Comparison of ENCODE assay signal across 8 cellular contexts in the genomic region with DNA sequence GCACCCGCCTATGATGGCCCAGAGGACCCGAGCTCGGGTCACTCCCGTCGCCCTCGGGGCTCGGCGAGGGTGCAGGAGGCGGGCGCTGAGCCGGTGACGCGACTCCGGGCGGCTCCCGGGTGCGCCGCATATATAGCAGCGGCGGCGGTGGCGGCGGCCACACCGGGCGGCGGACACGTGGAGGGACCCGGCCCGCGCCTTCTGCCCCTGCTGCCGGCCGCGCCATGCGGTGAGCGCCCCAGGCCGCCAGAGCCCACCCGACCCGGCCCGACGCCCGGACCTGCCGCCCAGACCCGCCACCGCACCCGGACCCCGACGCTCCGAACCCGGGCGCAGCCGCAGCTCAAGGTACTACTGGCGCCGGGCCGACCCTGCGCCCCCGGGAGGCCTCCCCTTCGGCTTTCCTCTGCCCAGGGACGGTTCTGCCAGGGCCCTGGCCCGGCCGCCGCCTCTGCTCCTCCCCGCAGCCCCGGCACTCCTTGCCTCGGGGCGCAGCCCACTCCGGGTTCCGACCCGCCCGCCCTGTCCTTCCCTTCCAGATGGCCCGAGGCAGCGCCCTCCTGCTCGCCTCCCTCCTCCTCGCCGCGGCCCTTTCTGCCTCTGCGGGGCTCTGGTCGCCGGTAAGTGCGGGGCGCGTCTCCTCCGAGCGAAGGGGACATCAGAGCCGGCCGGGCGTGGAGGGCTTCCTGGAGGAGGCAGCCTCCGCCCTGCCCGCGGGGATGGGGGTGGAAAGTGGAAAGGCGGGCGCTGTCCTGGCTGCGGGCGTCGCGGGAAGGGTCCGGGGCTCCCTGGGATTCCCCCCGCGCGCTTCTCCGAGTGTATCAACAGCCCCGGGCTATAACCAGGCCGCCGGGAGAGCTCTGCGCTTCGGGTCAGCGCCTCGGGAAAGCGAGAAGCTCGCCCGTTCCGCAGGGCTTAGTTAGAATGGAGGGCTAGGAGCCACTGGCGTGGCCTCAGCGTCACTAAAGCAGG. TPM values are rescaled to one million over a fixed set of nuclear protein-coding genes. Genes with fewer than 3 reads are reported as not detected.
DNase-seq lines count a peak whose midpoint lies in the region; ATAC-seq, FAIRE-seq and TF ChIP-seq lines count a peak whose summit lies in the region.

Gene GAL (plus strand): TSS at position 160 of the 972 bp plus-strand sequence. CDS start 380 bp downstream, at position 540.

- peak within 1 kb of the TSS; percentile 68 to 77 for H3K4me3 Mint-ChIP-seq in H9

- peaks cover 0 to 39% (median 27%) of the 10 kb centered on the region in 3 experiments for H3K36me3 Mint-ChIP-seq in H9 (ENCODE audit: insufficient read depth in 1 of 3, low read depth in 3 of 3)

- no peaks in the 10 kb centered on the region for H3K9me3 Mint-ChIP-seq in H9

- H3K27me3 ChIP-seq in A673 (replicated peaks; ENCODE audit: insufficient read depth, low read depth, low read length, poor library complexity) (peaks cover 31% of the 10 kb centered on the region), H9 (ENCODE audit: insufficient read depth, low read length) (peaks cover 18% of the 10 kb centered on the region; the same call in 1 of the 2 replicates), GM12878 (replicated peaks in 1 of 2; ENCODE audit: control insufficient read depth in 2 of 2, insufficient read depth in 2 of 2, low read length in 1 of 2) (peaks cover 11 to 24% of the 10 kb centered on the region in 2 experiments)

- no peaks in the 10 kb centered on the region for H3K79me2 ChIP-seq in H9 (ENCODE audit: insufficient read depth, low read length)
- H3K79me2 ChIP-seq in GM12878 (ENCODE audit: control insufficient read depth, insufficient read depth, low read length) = no peaks in the 10 kb centered on the region

- H3K36me3 ChIP-seq in A673 (ENCODE audit: insufficient read depth, low read length, poor library complexity, severe bottlenecking) (no peaks in the 10 kb centered on the region), GM12878 (ENCODE audit: control insufficient read depth in 2 of 2, insufficient read depth in 2 of 2, low read length in 1 of 2) (no peaks in the 10 kb centered on the region), kidney (ENCODE audit: control insufficient read depth in 1 of 2, insufficient read depth in 2 of 2, low read length in 2 of 2) (no peaks in the 10 kb centered on the region)

- in situ Hi-C loops in GM12878 (cut with MboI) = no loop called here

- H4K20me1 ChIP-seq in H9 (ENCODE audit: control insufficient read depth, insufficient read depth, insufficient read length) (no peaks in the 10 kb centered on the region), GM12878 (ENCODE audit: control insufficient read depth, insufficient read depth) (no peaks in the 10 kb centered on the region)

- TF ChIP-seq POLR2A in GM12878 (IDR thresholded peaks at IDR 0.05; ENCODE audit: low read depth, low read length) = no peak

- H3K14ac ChIP-seq in H9 (ENCODE audit: insufficient read depth, low read length) = peak within 1 kb of the TSS; percentile 78

- H4K5ac ChIP-seq in H9 (ENCODE audit: insufficient read length, low read depth, low read length) = no peak within 1 kb of the TSS

- H3K79me1 ChIP-seq in H9 (ENCODE audit: insufficient read depth, low read depth, low read length, poor library complexity, severe bottlenecking) = no peaks in the 10 kb centered on the region

- BruUV-seq in A673 (replicated peaks; lab: Mats Ljungman, UMichigan) (no TSS peak), GM12878 (replicated peaks; lab: Mats Ljungman, UMichigan) (no TSS peak)

- H4K91ac ChIP-seq in H9 (ENCODE audit: insufficient read length, low read depth, low read length) = no peak within 1 kb of the TSS

- H3K27ac Mint-ChIP-seq in H9 = no peak within 1 kb of the TSS

- SMC1A ChIA-PET in GM12878 (lab: Charles Lee; ENCODE audit: uncharacterized antibody, unreplicated experiment) = no interaction called here

- ATAC-seq in GM12878 = no peak
- peak; percentile 91 for ATAC-seq in left colon
- ATAC-seq in GM19035 (IDR thresholded peaks at IDR 0.05; ENCODE audit: unreplicated experiment) = no peak
- ATAC-seq in HG03432 (IDR thresholded peaks at IDR 0.05; ENCODE audit: unreplicated experiment) = no peak

- H3K4ac ChIP-seq in H9 (ENCODE audit: low read depth, low read length) = no peak within 1 kb of the TSS

- TF ChIP-seq CTCF in A673 (conservative IDR thresholded peaks at IDR 0.05; ENCODE audit: low read depth, low read length) = no peak
- no peak for TF ChIP-seq CTCF in H9 (conservative IDR thresholded peaks at IDR 0.05)
- no peak for TF ChIP-seq CTCF in GM12878 (IDR thresholded peaks at IDR 0.05 in 2 of 3, conservative IDR thresholded peaks at IDR 0.05 in 1 of 3; ENCODE audit: control insufficient read depth in 2 of 3, extremely low read depth in 1 of 3, insufficient read depth in 1 of 3, low read depth in 3 of 3, low read length in 3 of 3)
- TF ChIP-seq CTCF in kidney (IDR thresholded peaks at IDR 0.05; ENCODE audit: borderline replicate concordance, extremely low read depth, insufficient read depth) = no peak

- peaks cover 6% of the 10 kb centered on the region for H3K23me2 ChIP-seq in H9 (ENCODE audit: insufficient read length, low read depth, low read length, poor library complexity, severe bottlenecking)

- H3K4me2 ChIP-seq in H9 (ENCODE audit: insufficient read depth, insufficient read length, low read length) (peak within 1 kb of the TSS; percentile 65), GM12878 (ENCODE audit: control insufficient read depth, insufficient read depth) (no peak within 1 kb of the TSS)

- peak within 1 kb of the TSS; percentile 80 for H3K18ac ChIP-seq in H9 (ENCODE audit: insufficient read length, low read depth, low read length)

- no peak for FAIRE-seq in GM12878 (lab: Jason Lieb, UNC)
- FAIRE-seq in kidney (lab: Jason Lieb, UNC) = no peak

- H3K56ac ChIP-seq in H9 (ENCODE audit: insufficient read length, low read depth, low read length) = no peak within 1 kb of the TSS

- no peak within 1 kb of the TSS for H3K23ac ChIP-seq in H9 (ENCODE audit: insufficient read length, low read depth, low read length)

- H2AK5ac ChIP-seq in H9 (ENCODE audit: insufficient read length, low read length) = no peak within 1 kb of the TSS

- CTCF ChIA-PET in A673 (lab: Charles Lee) (no interaction called here), GM12878 (lab: Yijun Ruan, JAX) (no interaction called here)

- H3K9ac ChIP-seq in H9 (ENCODE audit: extremely low read depth, insufficient read length, low read length) (no peak within 1 kb of the TSS), GM12878 (ENCODE audit: control insufficient read depth, insufficient read depth, low read length) (no peak within 1 kb of the TSS), kidney (ENCODE audit: low read length in 2 of 2) (no peak within 1 kb of the TSS)

- H2BK20ac ChIP-seq in H9 (ENCODE audit: low read depth, low read length, poor library complexity, severe bottlenecking) = no peak within 1 kb of the TSS

- WGBS in H9 (ENCODE audit: extremely low coverage, insufficient read length, low lambda C conversion rate) = no CpG with 5 or more reads among the region's 113 CpGs
- 35% methylated on average over 68 of the region's 113 CpGs for WGBS in GM12878 (ENCODE audit: insufficient coverage, insufficient replicate concordance, low lambda C conversion rate, missing lambda C conversion rate)

- H4K8ac ChIP-seq in H9 (replicated peaks; ENCODE audit: insufficient read length, low read depth, low read length) = no peak within 1 kb of the TSS

- H2BK12ac ChIP-seq in H9 (ENCODE audit: insufficient read length, low read depth, low read length) = no peak within 1 kb of the TSS

- peak within 1 kb of the TSS; percentile 39 for H3K4me3 ChIP-seq in A673 (ENCODE audit: low read depth, low read length, poor library complexity, severe bottlenecking)
- no peak within 1 kb of the TSS for H3K4me3 ChIP-seq in GM12878
- H3K4me3 ChIP-seq in kidney (ENCODE audit: low read length in 2 of 2) = no peak within 1 kb of the TSS

- POLR2A ChIA-PET in A673 (lab: Charles Lee; ENCODE audit: low non-redundant PET) (no interaction called here), GM12878 (lab: Charles Lee) (no interaction called here)

- peaks cover 14% of the 10 kb centered on the region in 2 experiments for H3K4me1 Mint-ChIP-seq in H9

- no peak for TF ChIP-seq RAD21 in GM12878 (IDR thresholded peaks at IDR 0.05; ENCODE audit: insufficient read depth, low read depth, low read length)

- no peak within 1 kb of the TSS for H2BK15ac ChIP-seq in H9 (ENCODE audit: low read depth, low read length)

- intact Hi-C loops in A673 (cut with micrococcal nuclease; ENCODE audit: unreplicated experiment) = no loop called here
- intact Hi-C loops in GM12878 (cut with micrococcal nuclease; ENCODE audit: unreplicated experiment) = no loop called here
- intact Hi-C loops in left colon (cut with DNase I, micrococcal nuclease) = no loop called here
- intact Hi-C loops in kidney (cut with DNase I) = no loop called here

- no peak within 1 kb of the TSS for H2BK120ac ChIP-seq in H9 (ENCODE audit: low read depth, low read length, poor library complexity, severe bottlenecking)

- no peak within 1 kb of the TSS for H3T11ph ChIP-seq in H9 (ENCODE audit: low read length)

- no peak within 1 kb of the TSS for H2AFZ ChIP-seq in H9 (ENCODE audit: low read length)
- no peak within 1 kb of the TSS for H2AFZ ChIP-seq in GM12878 (ENCODE audit: control insufficient read depth, low read depth, low read length)

- H3K9me3 ChIP-seq in A673 (ENCODE audit: low read depth, low read length, poor library complexity, severe bottlenecking) (no peaks in the 10 kb centered on the region), H9 (ENCODE audit: control insufficient read depth, low read depth, low read length) (no peaks in the 10 kb centered on the region), GM12878 (replicated peaks; ENCODE audit: control insufficient read depth, insufficient read depth, low read length) (no peaks in the 10 kb centered on the region), kidney (ENCODE audit: control insufficient read depth in 1 of 2, low read length in 2 of 2) (no peaks in the 10 kb centered on the region)

- no peak for DNase-seq in A673 (ENCODE audit: low spot score)
- DNase-seq in H9 = peak; percentile 36
- no peak for DNase-seq in GM12878 (ENCODE audit: low read depth, low spot score)
- DNase-seq in left colon = peak in 1 of 2 donors; percentile 22
- DNase-seq in kidney = no peak
- DNase-seq in effector CD8-positive, alpha-beta T cell (lab: John Stamatoyannopoulos, UW) = no peak

- H3K27ac ChIP-seq in A673 (ENCODE audit: low read depth, low read length, poor library complexity, severe bottlenecking) = no peak within 1 kb of the TSS
- no peak within 1 kb of the TSS for H3K27ac ChIP-seq in H9 (ENCODE audit: insufficient read length, low read depth, low read length)
- no peak within 1 kb of the TSS for H3K27ac ChIP-seq in GM12878 (ENCODE audit: control insufficient read depth, insufficient read depth)
- no peak within 1 kb of the TSS for H3K27ac ChIP-seq in kidney (ENCODE audit: low read depth in 2 of 2, low read length in 2 of 2)

- peaks cover 45% of the 10 kb centered on the region for H3K27me3 Mint-ChIP-seq in H9 (ENCODE audit: low read depth)

- H2BK5ac ChIP-seq in H9 (ENCODE audit: insufficient read length, low read length) = no peak within 1 kb of the TSS

- RAD21 ChIA-PET in GM12878 (lab: Charles Lee; ENCODE audit: unreplicated experiment) = no interaction called here

- TF ChIP-seq EP300 in GM12878 (IDR thresholded peaks at IDR 0.05; ENCODE audit: borderline replicate concordance in 1 of 2, control insufficient read depth in 1 of 2, low read depth in 2 of 2, low read length in 2 of 2) = no peak

- no peaks in the 10 kb centered on the region for H3K4me1 ChIP-seq in A673 (ENCODE audit: insufficient read depth, low read length, poor library complexity, severe bottlenecking)
- no peaks in the 10 kb centered on the region; the same call in 1 of the 2 replicates for H3K4me1 ChIP-seq in H9 (ENCODE audit: insufficient read depth, low read length)
- H3K4me1 ChIP-seq in GM12878 (ENCODE audit: control insufficient read depth, insufficient read depth, low read length) = no peaks in the 10 kb centered on the region
- no peaks in the 10 kb centered on the region for H3K4me1 ChIP-seq in kidney (ENCODE audit: control insufficient read depth in 1 of 2, insufficient read depth in 1 of 2, low read depth in 1 of 2, low read length in 2 of 2)

RNA-seq across cellular contexts. Expression of gene GAL, which starts in this region (rescaled TPM):
- total RNA-seq in A673 (2021) = 3.4 and 4.4 TPM in 2 replicates
- total RNA-seq in H9 (2021) = 65.2 and 67.5 TPM in 2 replicates
- total RNA-seq in GM12878 (2013; cell fraction: nucleolus; rRNA removed) = not detected in 2 replicates
- total RNA-seq in GM12878 (2014; rRNA removed) = not detected in 2 replicates
- not detected in 2 replicates for total RNA-seq in GM12878 (2014; rRNA removed; fragmentation: Illumina TruSeq; extraction: Trizol)
- total RNA-seq in GM12878 (2021) = not detected in 2 replicates
- polyA plus RNA-seq in GM12878 (2011; ENCODE audit: low read depth) = not detected
- not detected in 2 replicates for polyA plus RNA-seq in GM12878 (2011; rRNA removed)
- not detected in 2 replicates for polyA plus RNA-seq in GM12878 (2011; cell fraction: cytosol; rRNA removed)
- polyA plus RNA-seq in GM12878 (2011; cell fraction: nucleus; rRNA removed) = not detected in 2 replicates
- polyA plus RNA-seq in GM12878 (2012) = not detected in 2 replicates
- polyA plus RNA-seq in GM12878 (2014; fragmentation: Illumina TruSeq; extraction: Trizol) = not detected in 2 replicates
- polyA plus RNA-seq in GM12878 (2014; fragmentation: Nextera tagmentation; extraction: Ambion mirVana) = not detected
- polyA plus RNA-seq in GM12878 (2014; rRNA removed) = not detected in 2 replicates
- under 1 TPM in 1 of 2 experiments, not detected in 1; 0.35 TPM for polyA plus RNA-seq in GM12878 (2016; fragmentation: Nextera tagmentation; extraction: Ambion mirVana)
- polyA minus RNA-seq in GM12878 (2011; rRNA and poly(A)+ RNA removed) = not detected in 2 replicates
- polyA minus RNA-seq in GM12878 (2011; cell fraction: cytosol; rRNA and poly(A)+ RNA removed) = 2.0 TPM in 1 of 2 replicates, not detected in the other
- 0.57 TPM in 1 of 2 replicates, not detected in the other for polyA minus RNA-seq in GM12878 (2011; cell fraction: nucleus; rRNA and poly(A)+ RNA removed)
- 1 to 10 TPM; 1.1 to 1.5 TPM for total RNA-seq in left colon
- 0.31 TPM for total RNA-seq in kidney
- polyA plus RNA-seq in kidney (ENCODE audit: insufficient read depth, low read depth, low replicate concordance) = not detected

Comparison
In these comparisons a context has a peak if more than half of its experiments do, and no peak if none do; other contexts are left out.
1. RNA of gene GAL (total RNA-seq): 65.2 to 67.5 TPM in H9; 3.4 to 4.4 TPM in A673, 1.1 to 1.5 TPM in left colon, 0.31 TPM in kidney (single experiment) and not detected in GM12878; every median in the first group is over 10 times any median in the second.